In the genomic region with DNA sequence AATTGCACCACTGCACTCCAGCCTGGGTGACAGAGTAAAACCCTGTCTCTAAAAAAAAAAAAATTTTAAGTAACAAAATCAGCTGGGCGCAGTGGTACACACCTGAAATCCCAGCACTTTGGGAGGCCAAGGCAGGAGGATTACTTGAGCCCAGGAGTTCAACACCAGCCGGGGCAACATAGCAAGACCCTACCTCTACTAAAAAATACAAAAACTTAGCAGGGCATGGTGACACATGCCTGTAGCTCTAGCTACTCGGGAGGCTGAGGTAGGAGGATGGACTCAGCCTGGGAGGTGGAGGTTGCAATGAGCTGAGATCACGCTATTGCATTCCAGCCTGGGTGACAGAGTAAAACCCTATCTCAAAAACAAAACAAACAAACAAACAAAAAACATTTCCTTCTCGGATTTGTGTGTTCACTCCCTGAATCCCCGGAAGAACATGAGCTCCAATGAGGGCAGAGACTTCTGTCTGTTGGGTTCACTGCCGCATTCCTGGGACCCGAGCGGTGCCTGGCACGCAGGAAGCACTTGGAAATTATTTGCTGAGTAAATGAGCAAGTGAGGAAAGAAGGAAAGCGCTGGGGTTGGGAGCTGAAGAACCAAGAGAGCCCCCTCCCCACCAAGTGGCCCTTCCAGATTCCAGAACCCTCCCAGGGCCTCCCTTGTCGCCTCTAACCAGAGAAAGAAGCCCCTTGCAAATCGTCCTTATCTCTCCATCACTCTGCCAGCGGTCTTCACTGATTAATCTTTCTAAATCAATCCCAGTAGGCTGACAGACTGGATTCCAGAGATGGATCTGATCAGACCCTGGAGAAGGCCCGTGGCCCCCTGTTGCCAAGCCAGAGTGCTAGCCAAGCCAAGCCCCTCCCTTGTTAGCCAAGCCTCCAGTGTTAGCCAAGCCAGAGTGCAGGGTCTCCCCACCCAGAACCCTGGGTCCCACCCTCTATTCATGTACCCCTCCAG, we compare ENCODE assay signal across 10 cellular contexts. TPM values are rescaled to one million over a fixed set of nuclear protein-coding genes. Genes with fewer than 3 reads are reported as not detected.
A peak's percentile ranks its signal among the peaks of the same experiment; 100 is the strongest.
DNase-seq lines count a peak whose midpoint lies in the region; ATAC-seq and TF ChIP-seq lines count a peak whose summit lies in the region.
"Had no signal": no experiment of that assay in that cellular context is flagged by ENCODE, and none has a peak within 500 bp of the region (broad histone marks: within the 10 kb centered on the region; RNA-seq: fewer than 3 reads in every experiment).

No MANE protein-coding gene starts in this region.

- peak overlapping the region; percentile 91 for H3K27ac Mint-ChIP-seq in glutamatergic neuron (ENCODE audit: unreplicated experiment)
- H3K27ac Mint-ChIP-seq in activated CD4-positive, alpha-beta T cell treated with anti-CD3 and anti-CD28 coated beads, Interleukin-2, amount 10 ng/mL, durations not matched to agents 7 days and 5 days: no peak overlapping the region

- H3K4me3 ChIP-seq in SK-N-MC: 0 out of 2 replicates have a peak overlapping the region, but pooled peaks have one; percentile 99

- peak overlapping the region; percentile 23 for H3K9ac ChIP-seq in SK-N-MC (ENCODE audit: insufficient read length)

- DNase-seq in ELF-1 (ENCODE audit: low read depth, low spot score) (peak; percentile 86), SK-N-MC (ENCODE audit: low read depth, low spot score) (no peak), glutamatergic neuron (no peak), retina (peak; percentile 66), AG08395 (ENCODE audit: low spot score) (no peak)
- no peak for DNase-seq in activated CD4-positive, alpha-beta T cell treated with anti-CD3 and anti-CD28 coated beads, Interleukin-2, amount 10 ng/mL, durations not matched to agents 7 days and 5 days
- DNase-seq: occipital lobe; stimulated activated naive CD8-positive, alpha-beta T cell treated with anti-CD3 and anti-CD28 coated beads, Interleukin-15, Interleukin-2, amounts not matched to agents 100 U/mL and 50 U/mL, for 24 hours had no signal

- TF ChIP-seq CTCF in glutamatergic neuron (IDR thresholded peaks at IDR 0.05; ENCODE audit: partially characterized antibody, unreplicated experiment): no peak

- peaks cover 19% of the 10 kb centered on the region for H3K27me3 Mint-ChIP-seq in glutamatergic neuron (ENCODE audit: unreplicated experiment)
- peaks cover 62% of the 10 kb centered on the region for H3K27me3 Mint-ChIP-seq in activated CD4-positive, alpha-beta T cell treated with anti-CD3 and anti-CD28 coated beads, Interleukin-2, amount 10 ng/mL, durations not matched to agents 7 days and 5 days

- H3K4me3 Mint-ChIP-seq in glutamatergic neuron (ENCODE audit: unreplicated experiment): peak overlapping the region; percentile 91
- no peak overlapping the region for H3K4me3 Mint-ChIP-seq in activated CD4-positive, alpha-beta T cell treated with anti-CD3 and anti-CD28 coated beads, Interleukin-2, amount 10 ng/mL, durations not matched to agents 7 days and 5 days

- peaks cover 12% of the 10 kb centered on the region for H3K4me1 Mint-ChIP-seq in glutamatergic neuron (ENCODE audit: low read depth, unreplicated experiment)
- peaks cover 15% of the 10 kb centered on the region for H3K4me1 Mint-ChIP-seq in activated CD4-positive, alpha-beta T cell treated with anti-CD3 and anti-CD28 coated beads, Interleukin-2, amount 10 ng/mL, durations not matched to agents 7 days and 5 days

- no peaks in the 10 kb centered on the region for H3K36me3 Mint-ChIP-seq in glutamatergic neuron (ENCODE audit: unreplicated experiment)
- no peaks in the 10 kb centered on the region for H3K36me3 Mint-ChIP-seq in activated CD4-positive, alpha-beta T cell treated with anti-CD3 and anti-CD28 coated beads, Interleukin-2, amount 10 ng/mL, durations not matched to agents 7 days and 5 days (ENCODE audit: low read depth)

- CTCF ChIA-PET in activated CD4-positive, alpha-beta T cell treated with anti-CD3 and anti-CD28 coated beads, Interleukin-2, amount 10 ng/mL, durations not matched to agents 7 days and 5 days (lab: Charles Lee): interaction anchor here (0.8 to 1.3 kb wide), 5 partner anchors 12 to 509 kb away, joined by 3 to 4 read pairs (median 3); a partner anchor contains a TSS

- H3K9me3 ChIP-seq in SK-N-MC (ENCODE audit: low read depth, low read length): no peaks in the 10 kb centered on the region

- no peaks in the 10 kb centered on the region for H3K36me3 ChIP-seq in SK-N-MC (ENCODE audit: insufficient read depth, low read length)

- ATAC-seq in GM21526 (IDR thresholded peaks at IDR 0.05; ENCODE audit: low FRiP score, unreplicated experiment) (no peak), GM21529 (IDR thresholded peaks at IDR 0.05; ENCODE audit: unreplicated experiment) (no peak)
- ATAC-seq: stimulated activated naive CD8-positive, alpha-beta T cell treated with anti-CD3 and anti-CD28 coated beads, Interleukin-15, Interleukin-2, amounts not matched to agents 100 U/mL and 50 U/mL, for 24 hours had no signal

- H3K9me3 Mint-ChIP-seq in glutamatergic neuron (ENCODE audit: unreplicated experiment): peaks cover 7% of the 10 kb centered on the region
- H3K9me3 Mint-ChIP-seq in activated CD4-positive, alpha-beta T cell treated with anti-CD3 and anti-CD28 coated beads, Interleukin-2, amount 10 ng/mL, durations not matched to agents 7 days and 5 days: no peaks in the 10 kb centered on the region

- POLR2A ChIA-PET in activated CD4-positive, alpha-beta T cell treated with anti-CD3 and anti-CD28 coated beads, Interleukin-2, amount 10 ng/mL, durations not matched to agents 7 days and 5 days (lab: Charles Lee): interaction anchor here (0.6 kb wide), 1 partner anchor 60 kb away, joined by 3 read pairs; no protein-coding TSS in a partner anchor

- peak overlapping the region; percentile 73 for H3K27ac ChIP-seq in SK-N-MC

RNA-seq across cellular contexts. Expression of a gene that starts 6.2 kb away (rescaled TPM):
- total RNA-seq in glutamatergic neuron (ENCODE audit: unreplicated experiment): 54.6 TPM
- 10 to 100 TPM; 45.8 to 53.9 TPM for total RNA-seq in activated CD4-positive, alpha-beta T cell treated with anti-CD3 and anti-CD28 coated beads, Interleukin-2, amount 10 ng/mL, durations not matched to agents 7 days and 5 days

Comparison
In these comparisons a context has a peak if more than half of its experiments do, and no peak if none do; other contexts are left out.
1. DNase-seq: peak in ELF-1 (single experiment) and retina (single experiment); none in SK-N-MC (single experiment), glutamatergic neuron (single experiment), activated CD4-positive, alpha-beta T cell treated with anti-CD3 and anti-CD28 coated beads, Interleukin-2, amount 10 ng/mL, durations not matched to agents 7 days and 5 days (single experiment) and AG08395 (single experiment).